Comparison of ENCODE assay signal across 1 cellular context in the genomic region with DNA sequence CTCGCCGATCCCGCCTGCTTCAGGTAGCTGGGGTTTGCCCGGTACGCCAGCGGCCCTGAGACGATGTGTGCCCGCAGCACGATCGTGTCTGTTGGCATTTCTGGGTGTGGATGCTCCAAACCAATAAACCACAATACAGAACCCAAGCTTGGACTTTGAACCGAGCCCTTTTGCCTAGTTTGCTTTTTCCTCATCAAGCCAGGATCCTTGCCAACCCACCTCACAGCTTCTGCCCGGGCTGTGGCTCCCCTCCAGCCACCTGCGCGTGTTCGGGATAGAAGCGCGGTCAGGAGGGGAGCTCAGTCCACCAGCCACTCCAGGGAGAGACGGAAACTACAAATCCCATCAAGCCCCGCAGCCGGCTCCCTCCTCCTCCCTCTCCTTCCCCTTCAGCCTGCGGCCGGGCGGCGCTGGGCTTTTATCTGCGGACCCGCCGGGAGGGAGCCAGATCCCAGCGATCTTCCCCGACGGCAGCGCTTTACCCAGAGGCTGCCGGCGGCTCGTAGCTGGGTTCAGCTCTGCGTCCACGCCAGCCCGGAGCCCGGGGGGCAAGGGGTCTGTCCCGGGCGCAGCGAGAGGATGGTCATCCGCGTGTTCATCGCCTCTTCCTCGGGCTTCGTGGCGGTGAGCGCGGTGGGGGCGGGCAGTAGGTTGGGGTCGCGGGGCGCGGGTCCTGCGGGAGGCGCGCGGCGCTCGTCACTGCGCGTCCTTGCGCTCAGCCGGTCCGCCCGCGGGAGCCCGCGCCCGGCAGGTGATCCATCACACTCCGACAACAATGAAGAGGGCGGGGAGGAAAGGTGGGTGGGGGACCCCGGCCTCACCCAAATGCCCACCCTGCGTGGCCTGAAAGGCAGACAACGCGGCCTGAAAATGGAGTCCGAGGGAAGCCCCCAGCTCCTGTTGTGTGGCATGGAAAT.
TF ChIP-seq lines count a peak whose summit lies in the region.

TSS of gene SH3BGRL2 (plus strand) at position 447 of the 917 bp plus-strand sequence. CDS start at position 580, 133 bp downstream.

TF ChIP-seq in K562, 482 proteins besides CTCF, POLR2A, EP300 and RAD21 (continued from another document):
- no peak for TF ChIP-seq GTF3C2 (IDR thresholded peaks at IDR 0.05; ENCODE audit: borderline replicate concordance, extremely low read depth, insufficient read length)
- no peak for TF ChIP-seq DDX20 (tag; IDR thresholded peaks at IDR 0.05; ENCODE audit: low read depth)
- no peak for TF ChIP-seq BCL6 (CRISPR knock-in tag; IDR thresholded peaks at IDR 0.05)
- no peak for TF ChIP-seq ARID2 (IDR thresholded peaks at IDR 0.05)
- no peak for TF ChIP-seq MTA1 (IDR thresholded peaks at IDR 0.05; ENCODE audit: borderline replicate concordance)
